9 cellular contexts compared by ENCODE assay signal in the genomic region with DNA sequence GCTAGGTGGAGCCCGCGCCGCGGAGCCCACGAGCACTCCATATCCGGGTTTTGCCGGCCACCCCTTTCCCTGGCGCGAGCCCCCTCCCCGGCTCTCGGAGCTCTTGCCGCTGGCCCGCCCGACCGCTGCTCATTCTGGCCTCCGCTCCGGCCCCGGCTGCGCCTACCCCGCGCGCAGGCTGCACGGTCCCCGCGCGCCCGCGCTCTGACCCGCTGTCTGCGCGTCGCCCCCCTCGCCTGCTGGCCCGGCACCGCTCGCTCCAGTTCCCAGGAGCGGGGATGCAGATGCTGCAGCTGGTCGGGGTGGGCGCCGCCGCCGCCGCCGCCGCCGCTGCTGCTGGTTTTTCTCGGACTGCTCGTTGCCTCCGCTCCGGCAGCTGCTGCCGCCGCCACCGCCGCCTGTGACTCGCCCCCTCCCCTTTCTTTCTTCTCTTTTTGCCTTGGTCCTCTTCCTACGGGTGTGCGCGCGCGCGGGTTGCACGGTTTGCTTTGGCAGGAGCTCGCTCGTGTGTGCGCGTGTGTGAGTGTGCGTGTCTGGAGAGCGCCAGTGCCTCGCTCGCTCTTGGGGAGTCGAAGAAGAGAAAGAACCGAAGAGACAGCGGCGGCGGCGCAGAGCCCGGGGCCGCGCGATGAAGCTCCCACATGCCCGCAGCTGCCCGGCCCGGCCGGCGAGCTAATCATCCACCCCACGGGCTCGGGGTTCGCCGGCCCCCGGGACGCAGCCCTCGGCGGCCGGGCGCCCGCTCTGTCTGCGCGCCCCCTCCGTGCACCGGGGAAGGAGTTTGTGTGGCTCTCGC. TPM values are rescaled to one million over a fixed set of nuclear protein-coding genes. Genes with fewer than 3 reads are reported as not detected.
DNase-seq lines count a peak whose midpoint lies in the region; ATAC-seq lines count a peak whose summit lies in the region.
"Had no signal": no experiment of that assay in that cellular context is flagged by ENCODE, and none has a peak within 500 bp of the region (broad histone marks: within the 10 kb centered on the region; RNA-seq: fewer than 3 reads in every experiment).

TSS of gene ADGRL3 (plus strand) at position 132 of the 796 bp plus-strand sequence.

- H3K27ac Mint-ChIP-seq in activated naive CD8-positive, alpha-beta T cell treated with anti-CD3 and anti-CD28 coated beads, Interleukin-2, amount 10 ng/mL, durations not matched to agents 7 days and 5 days, result peak within 1 kb of the TSS; percentile 24
- H3K27ac Mint-ChIP-seq in activated naive CD8-positive, alpha-beta T cell treated with anti-CD3 and anti-CD28 coated beads for 36 hours, result no peak within 1 kb of the TSS
- H3K27ac Mint-ChIP-seq in CD4-positive, alpha-beta memory T cell, result no peak within 1 kb of the TSS
- H3K27ac Mint-ChIP-seq: activated B cell treated with CpG ODN at 0.5 μM for 24 hours had no signal

- H3K36me3 Mint-ChIP-seq in activated naive CD8-positive, alpha-beta T cell treated with anti-CD3 and anti-CD28 coated beads, Interleukin-2, amount 10 ng/mL, durations not matched to agents 7 days and 5 days, result no peaks in the 10 kb centered on the region
- peaks cover 1% of the 10 kb centered on the region for H3K36me3 Mint-ChIP-seq in activated naive CD8-positive, alpha-beta T cell treated with anti-CD3 and anti-CD28 coated beads for 36 hours
- peaks cover 1 to 4% of the 10 kb centered on the region in 2 donors for H3K36me3 Mint-ChIP-seq in CD4-positive, alpha-beta memory T cell

- WGBS in right cardiac atrium, result under 1% methylated on average over 101 of the region's 101 CpGs

- H3K4me3 Mint-ChIP-seq in activated naive CD8-positive, alpha-beta T cell treated with anti-CD3 and anti-CD28 coated beads, Interleukin-2, amount 10 ng/mL, durations not matched to agents 7 days and 5 days, result peak within 1 kb of the TSS; percentile 45
- H3K4me3 Mint-ChIP-seq in activated naive CD8-positive, alpha-beta T cell treated with anti-CD3 and anti-CD28 coated beads for 36 hours, result no peak within 1 kb of the TSS
- no peak within 1 kb of the TSS for H3K4me3 Mint-ChIP-seq in CD4-positive, alpha-beta memory T cell
- H3K4me3 Mint-ChIP-seq: activated B cell treated with CpG ODN at 0.5 μM for 24 hours had no signal

- peaks cover 2% of the 10 kb centered on the region for H3K4me1 Mint-ChIP-seq in activated naive CD8-positive, alpha-beta T cell treated with anti-CD3 and anti-CD28 coated beads, Interleukin-2, amount 10 ng/mL, durations not matched to agents 7 days and 5 days
- peaks cover 3% of the 10 kb centered on the region for H3K4me1 Mint-ChIP-seq in activated naive CD8-positive, alpha-beta T cell treated with anti-CD3 and anti-CD28 coated beads for 36 hours
- H3K4me1 Mint-ChIP-seq in CD4-positive, alpha-beta memory T cell, result peaks cover 0 to 1% (median 0%) of the 10 kb centered on the region in 4 donors

- H3K4me3 ChIP-seq in adipocyte (ENCODE audit: low read length), result peak within 1 kb of the TSS; percentile 69
- peak within 1 kb of the TSS; percentile 54 for H3K4me3 ChIP-seq in right cardiac atrium (ENCODE audit: low read length)
- H3K4me3 ChIP-seq in CD4-positive, alpha-beta memory T cell (ENCODE audit: low read length in 2 of 2), result no peak within 1 kb of the TSS

- CTCF ChIA-PET in CD4-positive, alpha-beta memory T cell (lab: Charles Lee; ENCODE audit: partially characterized antibody), result no interaction called here

- no peak within 1 kb of the TSS for H3K27ac ChIP-seq in right cardiac atrium (ENCODE audit: low read length)
- H3K27ac ChIP-seq in CD4-positive, alpha-beta memory T cell (ENCODE audit: low read depth, low read length), result no peak within 1 kb of the TSS

- POLR2A ChIA-PET in activated naive CD8-positive, alpha-beta T cell treated with anti-CD3 and anti-CD28 coated beads, Interleukin-2, amount 10 ng/mL, durations not matched to agents 7 days and 5 days (lab: Charles Lee), result no interaction called here
- POLR2A ChIA-PET in CD4-positive, alpha-beta memory T cell (lab: Charles Lee; ENCODE audit: partially characterized antibody), result no interaction called here

- no peaks in the 10 kb centered on the region for H3K9me3 Mint-ChIP-seq in activated naive CD8-positive, alpha-beta T cell treated with anti-CD3 and anti-CD28 coated beads, Interleukin-2, amount 10 ng/mL, durations not matched to agents 7 days and 5 days
- H3K9me3 Mint-ChIP-seq in activated naive CD8-positive, alpha-beta T cell treated with anti-CD3 and anti-CD28 coated beads for 36 hours, result no peaks in the 10 kb centered on the region
- peaks cover 0 to 28% (median 11%) of the 10 kb centered on the region in 8 donors for H3K9me3 Mint-ChIP-seq in CD4-positive, alpha-beta memory T cell

- H3K4me1 ChIP-seq in adipocyte (ENCODE audit: control insufficient read depth, insufficient read depth, low read length), result peaks cover 3% of the 10 kb centered on the region
- no peaks in the 10 kb centered on the region for H3K4me1 ChIP-seq in right cardiac atrium (ENCODE audit: control insufficient read depth, insufficient read depth, low read length)
- H3K4me1 ChIP-seq in CD4-positive, alpha-beta memory T cell (ENCODE audit: insufficient read depth, low read length), result no peaks in the 10 kb centered on the region

- in situ Hi-C loops in ACHN (cut with HindIII; ENCODE audit: low pct_ligation_motif_present, low pct_unique_long_range_greater_than_20kb, low sequenced_read_pairs), result no loop called here

- intact Hi-C loops in right cardiac atrium (cut with DNase I), result no loop called here
- intact Hi-C loops in CD4-positive, alpha-beta memory T cell (cut with micrococcal nuclease), result no loop called here

- no peaks in the 10 kb centered on the region for H3K9me3 ChIP-seq in adipocyte (ENCODE audit: control insufficient read depth, low read length)
- H3K9me3 ChIP-seq in right cardiac atrium (ENCODE audit: control insufficient read depth, low read length), result no peaks in the 10 kb centered on the region
- H3K9me3 ChIP-seq in CD4-positive, alpha-beta memory T cell (ENCODE audit: control insufficient read depth in 1 of 2, low read length in 2 of 2), result no peaks in the 10 kb centered on the region

- H3K36me3 ChIP-seq in adipocyte (ENCODE audit: control insufficient read depth, insufficient read depth, low read length, severe bottlenecking), result no peaks in the 10 kb centered on the region
- no peaks in the 10 kb centered on the region for H3K36me3 ChIP-seq in CD4-positive, alpha-beta memory T cell (ENCODE audit: insufficient read depth, low read length)

- no peak within 1 kb of the TSS for H3K9ac ChIP-seq in adipocyte (ENCODE audit: low read length)

- no peak for ATAC-seq in activated naive CD8-positive, alpha-beta T cell treated with anti-CD3 and anti-CD28 coated beads, Interleukin-2, amount 10 ng/mL, durations not matched to agents 7 days and 5 days (ENCODE audit: low read depth)
- ATAC-seq in right cardiac atrium (peak; percentile 55 to 70), HG03460 (IDR thresholded peaks at IDR 0.05; ENCODE audit: unreplicated experiment) (no peak)

- H3K27me3 Mint-ChIP-seq in activated naive CD8-positive, alpha-beta T cell treated with anti-CD3 and anti-CD28 coated beads, Interleukin-2, amount 10 ng/mL, durations not matched to agents 7 days and 5 days, result peaks cover 49% of the 10 kb centered on the region
- H3K27me3 Mint-ChIP-seq in activated naive CD8-positive, alpha-beta T cell treated with anti-CD3 and anti-CD28 coated beads for 36 hours, result peaks cover 54% of the 10 kb centered on the region
- H3K27me3 Mint-ChIP-seq in CD4-positive, alpha-beta memory T cell, result peaks cover 14 to 25% of the 10 kb centered on the region in 2 donors

- peaks cover 35% of the 10 kb centered on the region for H3K27me3 ChIP-seq in adipocyte (replicated peaks; ENCODE audit: control insufficient read depth, insufficient read depth, low read length)
- peaks cover 2% of the 10 kb centered on the region for H3K27me3 ChIP-seq in right cardiac atrium (ENCODE audit: control insufficient read depth, insufficient read depth)
- H3K27me3 ChIP-seq in CD4-positive, alpha-beta memory T cell (ENCODE audit: insufficient read depth, low read length), result no peaks in the 10 kb centered on the region

- DNase-seq in activated naive CD8-positive, alpha-beta T cell treated with anti-CD3 and anti-CD28 coated beads, Interleukin-2, amount 10 ng/mL, durations not matched to agents 7 days and 5 days, result peak; percentile 29
- no peak for DNase-seq in activated naive CD8-positive, alpha-beta T cell treated with anti-CD3 and anti-CD28 coated beads for 36 hours
- DNase-seq in adipocyte (ENCODE audit: low read depth) (peak; percentile 66), right cardiac atrium (peak; percentile 13 to 69 (median 52)), putamen (ENCODE audit: low spot score) (peak; percentile 75), ACHN (no peak)
- no peak for DNase-seq in CD4-positive, alpha-beta memory T cell
- DNase-seq: activated B cell treated with CpG ODN at 0.5 μM for 24 hours had no signal

RNA-seq across cellular contexts. Expression of gene ADGRL3, which starts in this region (rescaled TPM):
- total RNA-seq in activated naive CD8-positive, alpha-beta T cell treated with anti-CD3 and anti-CD28 coated beads, Interleukin-2, amount 10 ng/mL, durations not matched to agents 7 days and 5 days, result not detected
- total RNA-seq in activated naive CD8-positive, alpha-beta T cell treated with anti-CD3 and anti-CD28 coated beads for 36 hours, result not detected
- 1 to 10 TPM; 1.4 to 3.8 (median 3.2) TPM for total RNA-seq in right cardiac atrium
- 0.52 TPM for polyA plus RNA-seq in right cardiac atrium
- total RNA-seq in CD4-positive, alpha-beta memory T cell, result not detected
- not detected for polyA plus RNA-seq in CD4-positive, alpha-beta memory T cell
- total RNA-seq: activated B cell treated with CpG ODN at 0.5 μM for 24 hours had no signal

Comparison
In these comparisons a context has a peak if more than half of its experiments do, and no peak if none do; other contexts are left out.
1. Peak in DNase-seq in activated naive CD8-positive, alpha-beta T cell treated with anti-CD3 and anti-CD28 coated beads, Interleukin-2, amount 10 ng/mL, durations not matched to agents 7 days and 5 days; RNA of the gene not detected or under 1 TPM.
2. ATAC-seq: peak in right cardiac atrium (2 of 2); none in activated naive CD8-positive, alpha-beta T cell treated with anti-CD3 and anti-CD28 coated beads, Interleukin-2, amount 10 ng/mL, durations not matched to agents 7 days and 5 days (single experiment) and HG03460 (single experiment).
3. DNase-seq: peak in adipocyte (single experiment), right cardiac atrium (3 of 3) and putamen (single experiment); none in activated naive CD8-positive, alpha-beta T cell treated with anti-CD3 and anti-CD28 coated beads for 36 hours (single experiment), ACHN (single experiment) and CD4-positive, alpha-beta memory T cell (0 of 5).
4. H3K4me3 ChIP-seq: peak in adipocyte (single experiment) and right cardiac atrium (single experiment); none in CD4-positive, alpha-beta memory T cell (0 of 2).